Comparison of ENCODE assay signal across 14 cellular contexts in genomic region chr6:106216527-106216926, GRCh38.
"Had no signal": no experiment of that assay in that cellular context is flagged by ENCODE, and none has a peak within 500 bp of the region (broad histone marks: within the 10 kb centered on the region; RNA-seq: fewer than 3 reads in every experiment).

No MANE protein-coding gene starts in this region.

- H3K4me3 ChIP-seq: ascending aorta, breast epithelium, lower lobe of right lung, sigmoid colon, stomach, thoracic aorta had no signal

- H3K9me3 ChIP-seq: ascending aorta, breast epithelium, lower lobe of right lung, sigmoid colon, stomach, thoracic aorta had no signal

- DNase-seq: activated CD4-positive, CD25-positive, alpha-beta regulatory T cell treated with anti-CD3 and anti-CD28 coated beads, Interleukin-2, amount 50 U/mL, for 72 hours; activated naive CD4-positive, alpha-beta T cell; activated naive CD8-positive, alpha-beta T cell treated with anti-CD3 and anti-CD28 coated beads, Interleukin-2, amount 10 ng/mL, durations not matched to agents 7 days and 5 days; cerebellar nuclear complex; foreskin keratinocyte; glutamatergic neuron; lower lobe of right lung; midbrain; sigmoid colon; stimulated activated CD4-positive, alpha-beta T cell treated with anti-CD3 and anti-CD28 coated beads, Interleukin-1b, Interleukin-23, amount 100 ng/mL, for 48 hours; stomach had no signal

- H3K4me1 ChIP-seq: ascending aorta, breast epithelium, foreskin keratinocyte, lower lobe of right lung, sigmoid colon, stomach had no signal

- H3K36me3 ChIP-seq: ascending aorta, breast epithelium, lower lobe of right lung, sigmoid colon, stomach, thoracic aorta had no signal

- ATAC-seq: foreskin keratinocyte, lower lobe of right lung had no signal

- H3K27me3 ChIP-seq: ascending aorta, breast epithelium, foreskin keratinocyte, sigmoid colon, stomach had no signal
